ENCODE assay signal across 1 cellular context in the genomic region with DNA sequence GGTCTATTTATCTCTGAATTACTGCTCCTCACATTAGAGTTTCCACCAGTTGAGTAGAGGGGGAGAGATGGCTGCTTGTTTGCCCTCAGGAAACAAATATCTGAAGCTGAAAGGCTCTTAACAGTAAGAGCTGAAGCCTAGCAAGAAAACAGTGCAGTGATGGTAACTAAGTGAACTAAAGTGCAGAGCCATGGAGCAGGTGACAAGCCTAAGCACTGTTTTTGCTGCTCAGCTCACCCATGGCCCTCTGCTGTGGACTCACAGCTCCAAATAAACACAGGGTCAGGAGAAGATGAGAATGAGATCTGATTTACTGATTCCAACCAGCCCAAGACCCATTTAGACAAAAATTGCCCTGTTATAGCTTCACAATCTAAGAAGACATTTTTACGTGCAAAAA.
TF ChIP-seq lines count a peak whose summit lies in the region.

No MANE protein-coding gene starts in this region.

TF ChIP-seq in HEK293, 187 proteins besides CTCF, POLR2A, EP300 and RAD21:
- TF ChIP-seq TRIM28 (IDR thresholded peaks at IDR 0.05; ENCODE audit: borderline replicate concordance, low read length): 0 out of 2 replicates have a peak, but pooled peaks have one; percentile 0
- no peak for TF ChIP-seq ZSCAN30 (tag by site-specific recombination; IDR thresholded peaks at IDR 0.05)
